8 cellular contexts compared by ENCODE assay signal in genomic region chr18:267688-268552, GRCh38. TPM values are rescaled to one million over a fixed set of nuclear protein-coding genes. Genes with fewer than 3 reads are reported as not detected.
DNase-seq lines count a peak whose midpoint lies in the region; ATAC-seq and TF ChIP-seq lines count a peak whose summit lies in the region.

TSS of gene THOC1 (minus strand) at chr18:268047. CDS start at chr18:268019, 28 bp downstream.

- peaks cover 13% of the 10 kb centered on the region for H3K36me3 Mint-ChIP-seq in activated naive CD8-positive, alpha-beta T cell treated with anti-CD3 and anti-CD28 coated beads, Interleukin-2, amount 10 ng/mL, durations not matched to agents 7 days and 5 days
- peaks cover 11% of the 10 kb centered on the region for H3K36me3 Mint-ChIP-seq in osteocyte (ENCODE audit: unreplicated experiment)

- peaks cover 25% of the 10 kb centered on the region for H3K4me1 Mint-ChIP-seq in activated naive CD8-positive, alpha-beta T cell treated with anti-CD3 and anti-CD28 coated beads, Interleukin-2, amount 10 ng/mL, durations not matched to agents 7 days and 5 days
- H3K4me1 Mint-ChIP-seq in osteocyte (ENCODE audit: unreplicated experiment), result peaks cover 29% of the 10 kb centered on the region

- H3K4me3 ChIP-seq in GM12865 (ENCODE audit: low read depth, low read length), result peak within 1 kb of the TSS; percentile 98
- H3K4me3 ChIP-seq in SU-DHL-6 (ENCODE audit: insufficient read depth, low read length, poor library complexity, severe bottlenecking), result peak within 1 kb of the TSS; percentile 90
- H3K4me3 ChIP-seq in thoracic aorta, result peak within 1 kb of the TSS; percentile 97

- H3K4me2 ChIP-seq in SU-DHL-6 (ENCODE audit: low read depth, low read length, poor library complexity, severe bottlenecking), result peak within 1 kb of the TSS; percentile 81

- H3K4me1 ChIP-seq in thoracic aorta (ENCODE audit: control insufficient read depth in 1 of 2, low read depth in 2 of 2), result peaks cover 0 to 26% of the 10 kb centered on the region in 2 donors

- no peaks in the 10 kb centered on the region for H4K20me1 ChIP-seq in SU-DHL-6 (ENCODE audit: low read depth, low read length)

- peak within 1 kb of the TSS; percentile 98 for H3K9ac ChIP-seq in SU-DHL-6 (ENCODE audit: low read length)

- intact Hi-C loops in head of caudate nucleus (cut with DNase I), result loop anchor here (5.0 kb wide), 1 partner anchor 111 kb away; the partner anchor contains the start of gene USP14

- no peaks in the 10 kb centered on the region for H3K9me3 Mint-ChIP-seq in activated naive CD8-positive, alpha-beta T cell treated with anti-CD3 and anti-CD28 coated beads, Interleukin-2, amount 10 ng/mL, durations not matched to agents 7 days and 5 days
- H3K9me3 Mint-ChIP-seq in osteocyte (ENCODE audit: unreplicated experiment), result no peaks in the 10 kb centered on the region

- H2AFZ ChIP-seq in SU-DHL-6 (ENCODE audit: low read depth, low read length, severe bottlenecking), result peak within 1 kb of the TSS; percentile 69

- H3K4me3 Mint-ChIP-seq in activated naive CD8-positive, alpha-beta T cell treated with anti-CD3 and anti-CD28 coated beads, Interleukin-2, amount 10 ng/mL, durations not matched to agents 7 days and 5 days, result peak within 1 kb of the TSS; percentile 90
- peak within 1 kb of the TSS; percentile 90 for H3K4me3 Mint-ChIP-seq in osteocyte (ENCODE audit: unreplicated experiment)

- no peaks in the 10 kb centered on the region for H3K9me2 ChIP-seq in SU-DHL-6 (replicated peaks; ENCODE audit: insufficient read depth, low read length)

- H3K9me3 ChIP-seq in SU-DHL-6 (ENCODE audit: insufficient read depth, low read length) (no peaks in the 10 kb centered on the region), thoracic aorta (no peaks in the 10 kb centered on the region)

- ATAC-seq in HG02678 (IDR thresholded peaks at IDR 0.05; ENCODE audit: unreplicated experiment) (peak; percentile 93), thoracic aorta (ENCODE audit: insufficient number of reproducible peaks, low FRiP score, low read depth) (peak; percentile 96)
- ATAC-seq in activated naive CD8-positive, alpha-beta T cell treated with anti-CD3 and anti-CD28 coated beads, Interleukin-2, amount 10 ng/mL, durations not matched to agents 7 days and 5 days (ENCODE audit: low read depth), result peak; percentile 95

- no peaks in the 10 kb centered on the region for H3K27me3 Mint-ChIP-seq in activated naive CD8-positive, alpha-beta T cell treated with anti-CD3 and anti-CD28 coated beads, Interleukin-2, amount 10 ng/mL, durations not matched to agents 7 days and 5 days
- H3K27me3 Mint-ChIP-seq in osteocyte (ENCODE audit: unreplicated experiment), result no peaks in the 10 kb centered on the region

- peak within 1 kb of the TSS; percentile 99 for H3K27ac Mint-ChIP-seq in activated naive CD8-positive, alpha-beta T cell treated with anti-CD3 and anti-CD28 coated beads, Interleukin-2, amount 10 ng/mL, durations not matched to agents 7 days and 5 days
- peak within 1 kb of the TSS; percentile 99 for H3K27ac Mint-ChIP-seq in osteocyte (ENCODE audit: unreplicated experiment)

- H3K79me2 ChIP-seq in SU-DHL-6 (ENCODE audit: insufficient read depth, low read length), result peaks cover 25% of the 10 kb centered on the region

- H3K36me3 ChIP-seq in SU-DHL-6 (ENCODE audit: low read length), result peaks cover 11% of the 10 kb centered on the region; the same call in 1 of the 2 replicates
- peaks cover 15% of the 10 kb centered on the region for H3K36me3 ChIP-seq in thoracic aorta

- peak; percentile 95 for DNase-seq in GM12865 (ENCODE audit: low read depth)
- DNase-seq in NCI-H1105 treated with DMSO at 0.1 percent for 48 hours (lab: John Stamatoyannopoulos, UW), result peak; percentile 73
- DNase-seq in activated naive CD8-positive, alpha-beta T cell treated with anti-CD3 and anti-CD28 coated beads, Interleukin-2, amount 10 ng/mL, durations not matched to agents 7 days and 5 days, result peak; percentile 95
- peak; percentile 92 to 98 (median 96) for DNase-seq in head of caudate nucleus
- peak; percentile 96 for DNase-seq in osteocyte (ENCODE audit: extremely low spot score, unreplicated experiment)
- DNase-seq in thoracic aorta (ENCODE audit: low spot score), result peak; percentile 88

- POLR2A ChIA-PET in activated naive CD8-positive, alpha-beta T cell treated with anti-CD3 and anti-CD28 coated beads, Interleukin-2, amount 10 ng/mL, durations not matched to agents 7 days and 5 days (lab: Charles Lee), result interaction anchor here (0.6 to 2.0 kb wide), 9 partner anchors 12 to 513 kb away, joined by 3 to 16 read pairs (median 5); partner anchors contain the start of gene USP14

- H3K27ac ChIP-seq in SU-DHL-6 (ENCODE audit: low read depth, low read length) (peak within 1 kb of the TSS; percentile 69), thoracic aorta (peak within 1 kb of the TSS; percentile 90 to 94)

- H3K27me3 ChIP-seq in SU-DHL-6 (ENCODE audit: low read length) (no peaks in the 10 kb centered on the region), thoracic aorta (replicated peaks; ENCODE audit: insufficient read depth) (no peaks in the 10 kb centered on the region)

- TF ChIP-seq CTCF in GM12865 (IDR thresholded peaks at IDR 0.05; ENCODE audit: insufficient read depth, low read depth, low read length, missing control alignments) (no peak), SU-DHL-6 (IDR thresholded peaks at IDR 0.05; ENCODE audit: insufficient read depth, low read length, poor library complexity, severe bottlenecking) (no peak), osteocyte (IDR thresholded peaks at IDR 0.05) (no peak), thoracic aorta (IDR thresholded peaks at IDR 0.05) (no peak)

- no peaks in the 10 kb centered on the region for H3F3A ChIP-seq in SU-DHL-6 (ENCODE audit: insufficient read depth)

RNA-seq across cellular contexts. Expression of gene THOC1, which starts in this region (rescaled TPM):
- 10 to 100 TPM; 52.1 to 54.8 TPM for total RNA-seq in activated naive CD8-positive, alpha-beta T cell treated with anti-CD3 and anti-CD28 coated beads, Interleukin-2, amount 10 ng/mL, durations not matched to agents 7 days and 5 days
- total RNA-seq in osteocyte (36.5 and 39.7 TPM in 2 replicates), thoracic aorta (100 to 1,000 TPM in 1 of 2 donors, 10 to 100 TPM in 1; 57.4 to 126 TPM)

Comparison
In these comparisons a context has a peak if more than half of its experiments do, and no peak if none do; other contexts are left out.
1. Peak in every context shown above with its lines: DNase-seq, ATAC-seq, H3K4me3 ChIP-seq and H3K27ac ChIP-seq.